In the genomic region with DNA sequence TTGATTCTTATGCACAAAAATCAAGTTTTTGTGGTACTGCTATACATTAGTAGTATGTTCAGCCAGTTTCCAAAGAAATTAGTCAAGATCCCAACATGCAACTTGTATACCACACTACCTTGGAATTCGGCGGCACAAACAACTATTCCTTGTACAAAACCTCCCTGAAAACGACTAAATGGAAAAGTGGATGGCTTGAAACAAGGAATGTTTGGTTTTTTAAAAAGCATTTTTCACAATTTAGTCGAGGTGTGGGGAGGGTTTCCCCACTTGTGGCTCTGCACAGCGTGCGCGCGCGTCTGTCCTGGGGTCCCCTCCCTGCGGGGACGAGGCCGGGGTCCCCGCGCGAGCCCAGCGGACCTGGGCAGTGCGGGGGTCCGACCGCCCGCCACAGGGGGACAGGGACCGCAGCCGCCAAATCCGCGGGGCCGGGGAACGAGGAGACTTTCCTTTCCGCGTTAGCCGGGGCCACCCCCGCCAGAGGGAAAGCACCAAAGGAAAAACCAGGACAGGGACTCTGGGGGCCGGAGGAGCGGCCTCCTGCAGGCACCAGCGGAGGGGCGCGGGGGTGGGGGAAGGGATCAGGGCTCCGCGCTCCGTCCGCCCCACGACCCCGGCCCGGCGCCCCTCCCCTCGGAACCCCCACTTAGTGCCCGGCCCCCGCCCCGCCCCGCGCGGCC, we compare ENCODE assay signal across 8 cellular contexts. TPM values are rescaled to one million over a fixed set of nuclear protein-coding genes. Genes with fewer than 3 reads are reported as not detected.
DNase-seq lines count a peak whose midpoint lies in the region; ATAC-seq and TF ChIP-seq lines count a peak whose summit lies in the region.

No MANE protein-coding gene starts in this region.

- intact Hi-C loops in activated T-helper 2 cell treated with anti-CD3 and anti-CD28 coated beads, Interferon-gamma antibody, Interleukin-2, Interleukin-4, amounts not matched to agents 10 μg/mL and 5 μg/mL and 100 μg/mL, durations not matched to agents 14 hours and 24 hours and 36 hours (cut with micrococcal nuclease): no loop called here
- intact Hi-C loops in left ventricle myocardium inferior (cut with micrococcal nuclease) (no loop called here), prostate gland (cut with DNase I) (loop anchor here (10.0 kb wide), 1 partner anchor 146 kb away; no protein-coding TSS in a partner anchor)

- ATAC-seq in GM19351 (IDR thresholded peaks at IDR 0.05; ENCODE audit: unreplicated experiment) (peak; percentile 9), HG03354 (IDR thresholded peaks at IDR 0.05; ENCODE audit: poor library complexity, severe bottlenecking, unreplicated experiment) (peak; percentile 27)
- ATAC-seq in activated CD4-positive, CD25-positive, alpha-beta regulatory T cell treated with anti-CD3 and anti-CD28 coated beads, Interleukin-2, amount 50 U/mL, for 24 hours: no peak

- H3K4me3 ChIP-seq in left ventricle myocardium inferior (peak overlapping the region; percentile 80), prostate gland (peak overlapping the region; percentile 72 to 77)

- H3K27me3 ChIP-seq in left ventricle myocardium inferior (ENCODE audit: low read depth): no peaks in the 10 kb centered on the region
- H3K27me3 ChIP-seq in prostate gland (replicated peaks; ENCODE audit: insufficient read depth): no peaks in the 10 kb centered on the region

- DNase-seq in D341Med (ENCODE audit: low spot score): peak; percentile 84
- no peak for DNase-seq in activated T-helper 2 cell treated with anti-CD3 and anti-CD28 coated beads, Interferon-gamma antibody, Interleukin-2, Interleukin-4, amounts not matched to agents 10 μg/mL and 5 μg/mL and 100 μg/mL, durations not matched to agents 14 hours and 24 hours and 36 hours (ENCODE audit: low spot score)
- DNase-seq in left ventricle myocardium inferior: peak; percentile 52
- peak; percentile 24 for DNase-seq in prostate gland (ENCODE audit: low spot score)
- DNase-seq in T-helper 9 cell: no peak

- 2% methylated on average over 35 of the region's 50 CpGs for WGBS in prostate gland

- H3K27ac Mint-ChIP-seq in activated T-helper 2 cell treated with anti-CD3 and anti-CD28 coated beads, Interferon-gamma antibody, Interleukin-2, Interleukin-4, amounts not matched to agents 10 μg/mL and 5 μg/mL and 100 μg/mL, durations not matched to agents 14 hours and 24 hours and 36 hours: no peak overlapping the region

- peaks cover 31% of the 10 kb centered on the region for H3K27me3 Mint-ChIP-seq in activated T-helper 2 cell treated with anti-CD3 and anti-CD28 coated beads, Interferon-gamma antibody, Interleukin-2, Interleukin-4, amounts not matched to agents 10 μg/mL and 5 μg/mL and 100 μg/mL, durations not matched to agents 14 hours and 24 hours and 36 hours (ENCODE audit: low read depth)

- peaks cover 16% of the 10 kb centered on the region for H3K4me1 Mint-ChIP-seq in activated T-helper 2 cell treated with anti-CD3 and anti-CD28 coated beads, Interferon-gamma antibody, Interleukin-2, Interleukin-4, amounts not matched to agents 10 μg/mL and 5 μg/mL and 100 μg/mL, durations not matched to agents 14 hours and 24 hours and 36 hours (ENCODE audit: low read depth)

- H3K9me3 ChIP-seq in left ventricle myocardium inferior (replicated peaks) (no peaks in the 10 kb centered on the region), prostate gland (no peaks in the 10 kb centered on the region)

- no peak for TF ChIP-seq POLR2A in prostate gland (IDR thresholded peaks at IDR 0.05)

- H3K27ac ChIP-seq in left ventricle myocardium inferior (replicated peaks) (peak overlapping the region; percentile 90), prostate gland (peak overlapping the region; percentile 77 to 81)

- no peaks in the 10 kb centered on the region for H3K9me3 Mint-ChIP-seq in activated T-helper 2 cell treated with anti-CD3 and anti-CD28 coated beads, Interferon-gamma antibody, Interleukin-2, Interleukin-4, amounts not matched to agents 10 μg/mL and 5 μg/mL and 100 μg/mL, durations not matched to agents 14 hours and 24 hours and 36 hours

- H3K36me3 Mint-ChIP-seq in activated T-helper 2 cell treated with anti-CD3 and anti-CD28 coated beads, Interferon-gamma antibody, Interleukin-2, Interleukin-4, amounts not matched to agents 10 μg/mL and 5 μg/mL and 100 μg/mL, durations not matched to agents 14 hours and 24 hours and 36 hours (ENCODE audit: low read depth): peaks cover 8% of the 10 kb centered on the region

- H3K4me1 ChIP-seq in left ventricle myocardium inferior (peaks cover 57% of the 10 kb centered on the region), prostate gland (replicated peaks) (peaks cover 6% of the 10 kb centered on the region)

- H3K4me3 Mint-ChIP-seq in activated T-helper 2 cell treated with anti-CD3 and anti-CD28 coated beads, Interferon-gamma antibody, Interleukin-2, Interleukin-4, amounts not matched to agents 10 μg/mL and 5 μg/mL and 100 μg/mL, durations not matched to agents 14 hours and 24 hours and 36 hours (ENCODE audit: low read depth): peak overlapping the region; percentile 61

- TF ChIP-seq CTCF in left ventricle myocardium inferior (IDR thresholded peaks at IDR 0.05; ENCODE audit: borderline replicate concordance) (no peak), prostate gland (IDR thresholded peaks at IDR 0.05) (no peak)

- H3K36me3 ChIP-seq in left ventricle myocardium inferior (no peaks in the 10 kb centered on the region), prostate gland (no peaks in the 10 kb centered on the region)

RNA-seq across cellular contexts. Expression of gene SOCS6, which starts 0.5 kb away (rescaled TPM):
- total RNA-seq in activated T-helper 2 cell treated with anti-CD3 and anti-CD28 coated beads, Interferon-gamma antibody, Interleukin-2, Interleukin-4, amounts not matched to agents 10 μg/mL and 5 μg/mL and 100 μg/mL, durations not matched to agents 14 hours and 24 hours and 36 hours: 3.8 and 4.5 TPM in 2 replicates
- total RNA-seq in left ventricle myocardium inferior: 20.2 TPM
- total RNA-seq in prostate gland: 10 to 100 TPM; 25.6 to 31.4 TPM

Comparison
In these comparisons a context has a peak if more than half of its experiments do, and no peak if none do; other contexts are left out.
1. DNase-seq: peak in D341Med (single experiment), left ventricle myocardium inferior (single experiment) and prostate gland (single experiment); none in activated T-helper 2 cell treated with anti-CD3 and anti-CD28 coated beads, Interferon-gamma antibody, Interleukin-2, Interleukin-4, amounts not matched to agents 10 μg/mL and 5 μg/mL and 100 μg/mL, durations not matched to agents 14 hours and 24 hours and 36 hours (single experiment) and T-helper 9 cell (single experiment).
2. ATAC-seq: peak in GM19351 (single experiment) and HG03354 (single experiment); none in activated CD4-positive, CD25-positive, alpha-beta regulatory T cell treated with anti-CD3 and anti-CD28 coated beads, Interleukin-2, amount 50 U/mL, for 24 hours (0 of 2).